Comparison of ENCODE assay signal across 18 cellular contexts in the genomic region with DNA sequence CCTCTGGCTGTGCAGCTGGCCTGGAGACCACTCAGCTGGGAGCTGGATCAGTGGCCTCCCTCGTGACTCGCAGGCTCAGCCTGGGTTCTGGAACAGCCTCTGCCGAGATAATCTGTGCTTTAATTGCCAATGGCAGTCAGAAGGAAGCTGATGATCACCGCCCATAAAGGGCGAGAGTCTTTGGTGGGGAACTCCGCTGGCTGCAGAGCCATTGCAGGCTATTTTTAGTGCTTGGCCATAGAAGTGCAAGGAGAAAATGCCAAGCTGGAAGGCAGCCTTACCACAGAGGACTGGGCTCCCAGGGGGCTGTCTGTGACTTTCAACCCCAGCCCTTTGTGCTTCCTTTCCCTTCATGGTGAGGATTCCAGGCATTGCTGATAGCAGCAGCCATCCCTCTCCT.
DNase-seq lines count a peak whose midpoint lies in the region; ATAC-seq and TF ChIP-seq lines count a peak whose summit lies in the region.
"Had no signal": no experiment of that assay in that cellular context is flagged by ENCODE, and none has a peak within 500 bp of the region (broad histone marks: within the 10 kb centered on the region; RNA-seq: fewer than 3 reads in every experiment).

No MANE protein-coding gene starts in this region.

- H3K27ac ChIP-seq in left ventricle myocardium inferior (replicated peaks): peak overlapping the region; percentile 77
- no peak overlapping the region for H3K27ac ChIP-seq in Peyer's patch
- H3K27ac ChIP-seq: A549, KMS-11 had no signal

- ATAC-seq in GM19035 (IDR thresholded peaks at IDR 0.05; ENCODE audit: unreplicated experiment): no peak
- ATAC-seq: A549, Panc1, SK-N-SH treated with all-trans-retinoic acid at 6 μM for 48 hours had no signal

- no peak for TF ChIP-seq POLR2A in Peyer's patch (IDR thresholded peaks at IDR 0.05)

- H3K27me3 ChIP-seq in adipocyte (replicated peaks; ENCODE audit: control insufficient read depth, insufficient read depth, low read length) (peaks cover 3% of the 10 kb centered on the region), left ventricle myocardium inferior (ENCODE audit: low read depth) (no peaks in the 10 kb centered on the region), Peyer's patch (no peaks in the 10 kb centered on the region)

- TF ChIP-seq CTCF in AG10803 (conservative IDR thresholded peaks at IDR 0.05; ENCODE audit: low read length): no peak
- no peak for TF ChIP-seq CTCF in left ventricle myocardium inferior (IDR thresholded peaks at IDR 0.05; ENCODE audit: borderline replicate concordance)
- TF ChIP-seq CTCF in Peyer's patch (IDR thresholded peaks at IDR 0.05): no peak

- intact Hi-C loops in left ventricle myocardium inferior (cut with micrococcal nuclease) (no loop called here), posterior vena cava (cut with DNase I) (no loop called here)

- H3K9me3 ChIP-seq in adipocyte (ENCODE audit: control insufficient read depth, low read length) (no peaks in the 10 kb centered on the region), left ventricle myocardium inferior (replicated peaks) (peaks cover under 1% of the 10 kb centered on the region), Peyer's patch (no peaks in the 10 kb centered on the region)
- H3K9me3 ChIP-seq: A549 had no signal

- H3K36me3 ChIP-seq in adipocyte (ENCODE audit: control insufficient read depth, insufficient read depth, low read length, severe bottlenecking): no peaks in the 10 kb centered on the region
- no peaks in the 10 kb centered on the region for H3K36me3 ChIP-seq in left ventricle myocardium inferior
- H3K36me3 ChIP-seq in Peyer's patch: no peaks in the 10 kb centered on the region

- DNase-seq in AG10803 (ENCODE audit: low read depth) (peak; percentile 63), adipocyte (ENCODE audit: low read depth) (no peak), left ventricle myocardium inferior (peak; percentile 55), posterior vena cava (ENCODE audit: low spot score) (peak; percentile 85), Peyer's patch (no peak), NCI-H1930 (lab: John Stamatoyannopoulos, UW) (no peak), COLO829 (ENCODE audit: low spot score) (no peak)
- DNase-seq: activated CD4-positive, alpha-beta T cell treated with anti-CD3 and anti-CD28 coated beads, Interleukin-2, amount 50 U/mL, for 4 hours; activated effector memory CD4-positive, alpha-beta T cell treated with anti-CD3 and anti-CD28 coated beads, Interleukin-2, amount 50 U/mL, for 16 hours; effector CD4-positive, alpha-beta T cell; H9; NCI-H2029; stimulated activated CD8-positive, alpha-beta memory T cell treated with anti-CD3 and anti-CD28 coated beads, Interleukin-4, amount 100 ng/mL, for 48 hours had no signal

- no peak overlapping the region for H3K4me3 ChIP-seq in AG10803 (ENCODE audit: low read length)
- H3K4me3 ChIP-seq in adipocyte (ENCODE audit: low read length): peak overlapping the region; percentile 16
- H3K4me3 ChIP-seq in left ventricle myocardium inferior: no peak overlapping the region
- H3K4me3 ChIP-seq in Peyer's patch: no peak overlapping the region
- H3K4me3 ChIP-seq: A549 had no signal

- no peak overlapping the region for H3K9ac ChIP-seq in adipocyte (ENCODE audit: low read length)
- H3K9ac ChIP-seq: KMS-11 had no signal

- H3K4me1 ChIP-seq in adipocyte (ENCODE audit: control insufficient read depth, insufficient read depth, low read length) (peaks cover 17% of the 10 kb centered on the region), left ventricle myocardium inferior (peaks cover 18% of the 10 kb centered on the region), Peyer's patch (no peaks in the 10 kb centered on the region)
- H3K4me1 ChIP-seq: A549 had no signal

Comparison
In these comparisons a context has a peak if more than half of its experiments do, and no peak if none do; other contexts are left out.
1. DNase-seq: peak in AG10803 (single experiment), left ventricle myocardium inferior (single experiment) and posterior vena cava (single experiment); none in adipocyte (single experiment), Peyer's patch (0 of 3), NCI-H1930 (0 of 2) and COLO829 (single experiment).